Comparison of ENCODE assay signal across 23 cellular contexts in the genomic region with DNA sequence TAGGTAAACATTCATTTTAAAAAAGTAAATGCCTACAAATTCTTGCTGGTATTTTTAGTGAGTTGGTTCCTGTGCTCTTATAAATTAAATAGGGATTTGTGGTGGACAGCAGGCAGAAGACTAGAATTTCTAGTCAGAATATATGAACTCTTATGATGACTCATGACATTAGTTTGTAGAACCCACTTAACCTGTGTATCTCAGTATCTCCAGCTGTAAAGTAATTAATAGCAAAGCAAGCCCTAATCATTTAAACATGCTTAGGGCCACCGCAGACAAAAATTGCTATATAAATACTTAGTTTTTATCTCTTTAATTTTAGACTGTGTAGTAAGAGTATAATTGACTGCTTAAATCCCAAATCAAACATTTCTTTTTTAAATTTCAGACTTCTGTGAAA. TPM values are rescaled to one million over a fixed set of nuclear protein-coding genes. Genes with fewer than 3 reads are reported as not detected.
DNase-seq lines count a peak whose midpoint lies in the region; ATAC-seq, FAIRE-seq and TF ChIP-seq lines count a peak whose summit lies in the region.
"Had no signal": no experiment of that assay in that cellular context is flagged by ENCODE, and none has a peak within 500 bp of the region (broad histone marks: within the 10 kb centered on the region; RNA-seq: fewer than 3 reads in every experiment).

No MANE protein-coding gene starts in this region.

- H3K9me2 ChIP-seq in OCI-LY7 (ENCODE audit: insufficient read depth, low read length), result no peaks in the 10 kb centered on the region

- H3K4me3 ChIP-seq in GM12865 (ENCODE audit: low read depth, low read length) (peak overlapping the region; percentile 78; the same call in 1 of the 2 replicates), OCI-LY7 (ENCODE audit: low read depth, low read length, poor library complexity, severe bottlenecking) (peak overlapping the region; percentile 75), epithelial cell of esophagus (ENCODE audit: low read length) (peak overlapping the region; percentile 90), small intestine (ENCODE audit: low read depth in 1 of 2, low read length in 2 of 2) (peak overlapping the region in 1 of 2 donors; percentile 32), adrenal gland (no peak overlapping the region)
- H3K4me3 ChIP-seq: ovary, thoracic aorta had no signal

- CTCF ChIA-PET in OCI-LY7 (lab: Charles Lee; ENCODE audit: unreplicated experiment), result no interaction called here

- DNase-seq in GM12865 (ENCODE audit: low read depth), result no peak
- DNase-seq in OCI-LY7 (ENCODE audit: low spot score), result no peak
- peak; percentile 34 for DNase-seq in epithelial cell of esophagus (ENCODE audit: low read depth)
- DNase-seq in small intestine, result peak; percentile 54
- DNase-seq in NCI-H2081 (lab: John Stamatoyannopoulos, UW), result no peak
- DNase-seq in adrenal gland, result no peak
- DNase-seq: activated CD4-positive, alpha-beta T cell treated with anti-CD3 and anti-CD28 coated beads, Interleukin-2, amount 50 U/mL, for 1 hour; activated T-cell treated with anti-CD3 and anti-CD28 coated beads for 4 hours; brain microvascular endothelial cell; C1 segment of cervical spinal cord; DMS79; dorsolateral prefrontal cortex; kidney glomerular epithelial cell; midbrain; NCI-H1436; NK-92 treated with Interleukin-12 subunit alpha and Interleukin-12 subunit beta, amount 100 ng/mL, for 24 hours; ovary; SHP77; stimulated activated CD4-positive, alpha-beta T cell treated with anti-CD3 and anti-CD28 coated beads, Interleukin-4, amount 100 ng/mL, for 4 hours had no signal

- POLR2A ChIA-PET in OCI-LY7 (lab: Charles Lee), result interaction anchor here (0.7 to 3.5 kb wide), 4 partner anchors 15 to 252 kb away, joined by 3 to 18 read pairs (median 3); partner anchors contain the start of gene SMAP1

- TF ChIP-seq POLR2A in adrenal gland (IDR thresholded peaks at IDR 0.05), result no peak

- peaks cover 38% of the 10 kb centered on the region for H3K36me3 ChIP-seq in OCI-LY7 (ENCODE audit: insufficient read depth, low read length)
- H3K36me3 ChIP-seq in small intestine (ENCODE audit: control insufficient read depth in 2 of 2, insufficient read depth in 2 of 2, low read length in 2 of 2), result peaks cover 3 to 5% of the 10 kb centered on the region in 2 donors
- H3K36me3 ChIP-seq in adrenal gland (replicated peaks in 1 of 2), result no peaks in the 10 kb centered on the region
- H3K36me3 ChIP-seq: brain microvascular endothelial cell, ovary, thoracic aorta had no signal

- TF ChIP-seq CTCF in GM12865 (IDR thresholded peaks at IDR 0.05; ENCODE audit: insufficient read depth, low read depth, low read length, missing control alignments) (no peak), OCI-LY7 (conservative IDR thresholded peaks at IDR 0.05; ENCODE audit: low read length) (no peak), epithelial cell of esophagus (IDR thresholded peaks at IDR 0.05; ENCODE audit: insufficient read depth, low read depth, low read length, missing control alignments) (no peak), adrenal gland (IDR thresholded peaks at IDR 0.05) (no peak)

- ATAC-seq in HG03135 (IDR thresholded peaks at IDR 0.05; ENCODE audit: unreplicated experiment), result no peak

- H3K79me2 ChIP-seq in OCI-LY7 (ENCODE audit: insufficient read depth, low read depth, low read length), result peaks cover 62% of the 10 kb centered on the region

- FAIRE-seq in small intestine (lab: Jason Lieb, UNC), result no peak
- FAIRE-seq: H1 had no signal

- no peak overlapping the region for H2AFZ ChIP-seq in OCI-LY7 (ENCODE audit: low read length)

- peaks cover 10% of the 10 kb centered on the region; the same call in 1 of the 2 replicates for H4K20me1 ChIP-seq in OCI-LY7 (ENCODE audit: insufficient read depth, low read length)

- H3K27me3 ChIP-seq in small intestine (ENCODE audit: control insufficient read depth in 2 of 2, insufficient read depth in 2 of 2, low read length in 2 of 2) (no peaks in the 10 kb centered on the region), adrenal gland (no peaks in the 10 kb centered on the region)
- H3K27me3 ChIP-seq: brain microvascular endothelial cell, dorsolateral prefrontal cortex, ovary had no signal

- intact Hi-C loops in OCI-LY7 (cut with micrococcal nuclease; ENCODE audit: unreplicated experiment), result loop anchor here (2.0 to 10.0 kb wide), 2 partner anchors 253 to 449 kb away; no protein-coding TSS in a partner anchor
- intact Hi-C loops in adrenal gland (cut with DNase I), result no loop called here

- 24 to 51% (median 43%) methylated on average over 1 of the region's 1 CpG for WGBS in small intestine, 3 donors
- 85 to 92% (median 89%) methylated on average over 1 of the region's 1 CpG for WGBS in adrenal gland, 4 donors

- peaks cover 18% of the 10 kb centered on the region for H3K4me1 ChIP-seq in OCI-LY7 (ENCODE audit: insufficient read depth, low read length, poor library complexity, severe bottlenecking)
- peaks cover 0 to 2% of the 10 kb centered on the region in 2 donors for H3K4me1 ChIP-seq in small intestine (ENCODE audit: control insufficient read depth in 2 of 2, insufficient read depth in 1 of 2, low read depth in 1 of 2, low read length in 1 of 2)
- peaks cover 0 to 28% of the 10 kb centered on the region in 2 donors for H3K4me1 ChIP-seq in adrenal gland (replicated peaks in 1 of 2)

- H3K4me2 ChIP-seq in OCI-LY7 (ENCODE audit: low read length), result peak overlapping the region; percentile 85

- no peaks in the 10 kb centered on the region for H3K9me3 ChIP-seq in OCI-LY7 (ENCODE audit: low read length)
- no peaks in the 10 kb centered on the region for H3K9me3 ChIP-seq in small intestine (ENCODE audit: control insufficient read depth, low read depth)
- no peaks in the 10 kb centered on the region for H3K9me3 ChIP-seq in adrenal gland (replicated peaks in 1 of 3)
- H3K9me3 ChIP-seq: ovary, thoracic aorta had no signal

- no TSS peak for BruUV-seq in OCI-LY7 (replicated peaks; lab: Mats Ljungman, UMichigan)

- peak overlapping the region; percentile 16 for H3K27ac ChIP-seq in OCI-LY7 (ENCODE audit: low read depth, low read length, poor library complexity, severe bottlenecking)
- H3K27ac ChIP-seq in small intestine (ENCODE audit: low read depth in 1 of 2, low read length in 1 of 2), result no peak overlapping the region
- H3K27ac ChIP-seq in adrenal gland, result no peak overlapping the region
- H3K27ac ChIP-seq: brain microvascular endothelial cell, HL-60, ovary, thoracic aorta had no signal

RNA-seq across cellular contexts. Expression of gene FAM135A, which starts 2.4 kb away (rescaled TPM):
- total RNA-seq in OCI-LY7 (2014; rRNA removed; shearing (Covaris generic)), result 46.1 and 66.2 TPM in 2 replicates
- total RNA-seq in OCI-LY7 (2022) (35.5 and 41.3 TPM in 2 replicates), adrenal gland (10 to 100 TPM; 10.3 to 33.9 (median 15.1) TPM)
- polyA plus RNA-seq in small intestine (10 to 100 TPM; 17.4 to 48.8 (median 34.9) TPM), adrenal gland (1 to 10 TPM; 6.8 to 8.6 (median 7.4) TPM)

Comparison
In these comparisons a context has a peak if more than half of its experiments do, and no peak if none do; other contexts are left out.
1. DNase-seq: peak in epithelial cell of esophagus (single experiment) and small intestine (single experiment); none in GM12865 (single experiment), OCI-LY7 (single experiment), NCI-H2081 (0 of 2) and adrenal gland (0 of 7).
2. H3K4me3 ChIP-seq: peak in GM12865 (single experiment), OCI-LY7 (single experiment) and epithelial cell of esophagus (single experiment); none in adrenal gland (0 of 4).